Comparison of ENCODE assay signal across 2 cellular contexts in the genomic region with DNA sequence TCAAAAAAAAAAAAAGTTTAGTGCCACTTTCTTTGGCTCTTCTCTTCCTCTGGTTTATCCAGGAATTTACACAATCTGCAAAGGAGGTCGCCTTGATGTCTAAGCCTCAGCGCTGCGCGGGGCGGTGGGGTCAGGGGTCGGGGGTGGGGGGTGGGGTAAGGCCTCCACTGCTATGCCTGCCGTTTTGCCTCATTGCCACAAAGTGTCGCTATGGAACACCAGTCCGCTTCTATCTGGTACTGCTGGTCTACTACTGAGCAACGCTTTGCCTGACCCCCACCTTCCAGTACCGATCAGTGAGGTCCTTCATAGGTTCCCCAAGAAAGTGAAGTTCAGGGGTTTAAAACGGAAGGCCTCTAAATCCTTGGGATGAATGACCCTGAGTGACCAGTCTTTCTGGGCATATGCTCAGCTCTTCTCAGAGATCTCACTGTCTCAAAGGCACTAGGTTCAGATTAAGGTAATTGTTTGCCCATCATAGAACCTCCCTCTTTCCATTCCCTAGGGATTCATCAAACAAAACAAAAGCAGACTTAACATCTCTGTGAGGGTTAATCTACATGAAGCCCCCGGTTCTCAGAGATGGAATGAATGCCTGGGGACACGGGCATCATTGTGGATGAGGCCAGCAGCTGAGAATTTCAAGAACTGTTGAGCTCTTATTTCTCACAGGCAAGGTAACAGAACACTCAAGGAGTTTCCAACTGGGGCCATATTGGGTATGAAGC.
TF ChIP-seq lines count a peak whose summit lies in the region.

No MANE protein-coding gene starts in this region.

TF ChIP-seq in IMR-90, 13 proteins besides CTCF, POLR2A, EP300 and RAD21:
- TF ChIP-seq RFX5 (IDR thresholded peaks at IDR 0.05; ENCODE audit: low read depth, low read length): no peak

TF ChIP-seq in H1, 55 proteins besides CTCF, POLR2A, EP300 and RAD21:
- TF ChIP-seq SRF (IDR thresholded peaks at IDR 0.05; ENCODE audit: low read depth, low read length): no peak
- TF ChIP-seq EGR1 (IDR thresholded peaks at IDR 0.05; ENCODE audit: borderline replicate concordance, low read depth, low read length): no peak
- no peak for TF ChIP-seq SIX5 (IDR thresholded peaks at IDR 0.05; ENCODE audit: low read depth, low read length)
- no peak for TF ChIP-seq HDAC2 (IDR thresholded peaks at IDR 0.05; ENCODE audit: borderline replicate concordance in 1 of 2, low read depth in 2 of 2, low read length in 2 of 2)
- no peak for TF ChIP-seq YY1 (IDR thresholded peaks at IDR 0.05; ENCODE audit: low read depth, low read length)
- TF ChIP-seq TBP (IDR thresholded peaks at IDR 0.05; ENCODE audit: low read depth, low read length): no peak
- TF ChIP-seq TAF7 (optimal IDR thresholded peaks at IDR 0.05; ENCODE audit: borderline replicate concordance, low read depth, low read length): no peak
- TF ChIP-seq SUZ12 (IDR thresholded peaks at IDR 0.05; ENCODE audit: low read length): no peak
- TF ChIP-seq, protein P1, sequence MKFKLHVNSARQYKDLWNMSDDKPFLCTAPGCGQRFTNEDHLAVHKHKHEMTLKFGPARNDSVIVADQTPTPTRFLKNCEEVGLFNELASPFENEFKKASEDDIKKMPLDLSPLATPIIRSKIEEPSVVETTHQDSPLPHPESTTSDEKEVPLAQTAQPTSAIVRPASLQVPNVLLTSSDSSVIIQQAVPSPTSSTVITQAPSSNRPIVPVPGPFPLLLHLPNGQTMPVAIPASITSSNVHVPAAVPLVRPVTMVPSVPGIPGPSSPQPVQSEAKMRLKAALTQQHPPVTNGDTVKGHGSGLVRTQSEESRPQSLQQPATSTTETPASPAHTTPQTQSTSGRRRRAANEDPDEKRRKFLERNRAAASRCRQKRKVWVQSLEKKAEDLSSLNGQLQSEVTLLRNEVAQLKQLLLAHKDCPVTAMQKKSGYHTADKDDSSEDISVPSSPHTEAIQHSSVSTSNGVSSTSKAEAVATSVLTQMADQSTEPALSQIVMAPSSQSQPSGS (IDR thresholded peaks at IDR 0.05; ENCODE audit: low read length): no peak
- TF ChIP-seq TAF1 (IDR thresholded peaks at IDR 0.05; ENCODE audit: low read depth, low read length): no peak
- no peak for TF ChIP-seq BCL11A (IDR thresholded peaks at IDR 0.05; ENCODE audit: low read depth in 2 of 2, low read length in 2 of 2)
- no peak for TF ChIP-seq CTBP2 (IDR thresholded peaks at IDR 0.05; ENCODE audit: borderline replicate concordance, insufficient read depth, insufficient read length, low read length)
